Comparison of ENCODE assay signal across 27 cellular contexts in the genomic region with DNA sequence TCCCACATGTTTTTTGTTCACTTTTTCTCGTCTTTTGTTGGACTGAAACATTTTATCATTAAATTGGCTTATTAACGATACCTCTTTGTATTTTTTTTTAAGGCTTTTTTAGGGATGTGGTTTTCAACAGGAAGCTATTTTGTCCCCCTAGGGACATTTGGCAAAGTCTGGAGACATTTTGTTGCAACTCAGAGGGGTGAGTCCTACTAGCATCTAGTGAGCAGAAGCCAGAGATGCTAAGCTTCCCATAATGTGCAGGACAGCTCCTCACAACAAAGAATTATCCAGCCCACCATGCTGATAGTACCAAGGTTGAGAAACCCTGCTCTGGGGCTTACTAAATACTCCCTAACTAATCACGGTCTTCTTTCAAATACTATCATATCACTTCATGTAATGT.
"Had no signal": no experiment of that assay in that cellular context is flagged by ENCODE, and none has a peak within 500 bp of the region (broad histone marks: within the 10 kb centered on the region; RNA-seq: fewer than 3 reads in every experiment).

No MANE protein-coding gene starts in this region.

- H3K36me3 ChIP-seq: pancreas, prostate gland, thyroid gland, vagina had no signal

- FAIRE-seq: kidney, pancreas had no signal

- H3K27ac ChIP-seq: left lung, lower lobe of right lung, pancreas, prostate gland, skin epidermis, stomach, testis, thyroid gland, transverse colon, upper lobe of left lung, vagina had no signal

- H3K4me1 ChIP-seq: left lung, lower lobe of right lung, pancreas, prostate gland, stomach, testis, thyroid gland, transverse colon, upper lobe of left lung, vagina had no signal

- H3K4me3 ChIP-seq: left lung, lower lobe of right lung, pancreas, prostate gland, skin epidermis, stomach, testis, thyroid gland, transverse colon, upper lobe of left lung, vagina had no signal

- H3K27me3 ChIP-seq: left lung, pancreas, stomach, testis, thyroid gland, transverse colon, upper lobe of left lung, vagina had no signal

- H3K9me3 ChIP-seq: left lung, lower lobe of right lung, pancreas, prostate gland, stomach, testis, thyroid gland, transverse colon, upper lobe of left lung, vagina had no signal

- ATAC-seq: left colon; left lung; lower lobe of right lung; naive thymus-derived CD8-positive, alpha-beta T cell; pancreas; right cardiac atrium; sciatic nerve; stimulated activated naive B cell treated with anti-CD40 and anti-IgM and Interleukin-4, amounts not matched to agents 10 μg/mL and 1 μg/mL and 100 μg/mL, for 72 hours; stimulated activated naive CD8-positive, alpha-beta T cell treated with anti-CD3 and anti-CD28 coated beads, Interleukin-15, Interleukin-2, amounts not matched to agents 100 U/mL and 50 U/mL, for 24 hours had no signal

- DNase-seq: kidney; left colon; left lung; lower lobe of right lung; mammary epithelial cell; mesenchymal stem cell; naive thymus-derived CD8-positive, alpha-beta T cell; nucleus accumbens; pancreas; posterior cingulate gyrus; retina; right cardiac atrium; stimulated activated CD4-positive, alpha-beta T cell treated with anti-CD3 and anti-CD28 coated beads, Interleukin-12 subunit alpha, Interleukin-12 subunit beta, amount 100 ng/mL, for 4 hours; stimulated activated CD4-positive, alpha-beta T cell treated with anti-CD3 and anti-CD28 coated beads, Interleukin-15, amount 100 ng/mL, for 24 hours; stimulated activated CD4-positive, alpha-beta T cell treated with anti-CD3 and anti-CD28 coated beads, Interleukin-2, amount 100 ng/mL, for 24 hours; stimulated activated CD4-positive, alpha-beta T cell treated with anti-CD3 and anti-CD28 coated beads, Interleukin-4, amount 100 ng/mL, for 1 hour; stimulated activated naive B cell treated with anti-CD40 and anti-IgM and Interleukin-4, amounts not matched to agents 10 μg/mL and 1 μg/mL and 100 μg/mL, for 72 hours; stimulated activated naive CD8-positive, alpha-beta T cell treated with anti-CD3 and anti-CD28 coated beads, Interleukin-15, Interleukin-2, amounts not matched to agents 100 U/mL and 50 U/mL, for 24 hours; stomach; testis; thyroid gland; transverse colon; upper lobe of left lung had no signal
